ENCODE assay signal across 19 cellular contexts in the genomic region with DNA sequence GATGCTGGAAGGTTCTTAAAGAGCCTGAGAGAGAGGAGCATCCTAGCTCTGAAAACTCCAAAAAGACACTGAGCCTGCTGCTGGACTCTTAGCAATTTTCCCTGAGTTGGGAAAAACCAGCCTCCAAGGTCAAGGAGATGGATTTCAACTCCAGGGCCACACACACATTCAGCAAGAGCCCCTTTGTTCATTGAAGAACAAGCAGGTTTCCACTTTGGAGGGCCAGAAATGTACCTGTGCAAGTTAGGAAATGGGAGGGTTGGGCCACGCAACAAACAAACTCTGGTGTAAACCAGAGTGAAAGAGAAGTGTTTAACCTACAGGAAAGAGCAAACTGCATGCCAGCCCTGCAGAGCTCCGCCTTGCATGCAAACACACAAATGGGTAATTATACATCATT.
"Had no signal": no experiment of that assay in that cellular context is flagged by ENCODE, and none has a peak within 500 bp of the region (broad histone marks: within the 10 kb centered on the region; RNA-seq: fewer than 3 reads in every experiment).

No MANE protein-coding gene starts in this region.

- H3K4me3 Mint-ChIP-seq: effector memory CD8-positive, alpha-beta T cell; memory B cell; naive thymus-derived CD4-positive, alpha-beta T cell; nephron; neural progenitor cell; stimulated activated effector memory CD8-positive, alpha-beta T cell treated with anti-CD3 and anti-CD28 coated beads, Interleukin-12 subunit alpha, Interleukin-12 subunit beta, amount 100 ng/mL, for 72 hours had no signal

- H3K36me3 Mint-ChIP-seq: memory B cell; neural progenitor cell; stimulated activated effector memory CD8-positive, alpha-beta T cell treated with anti-CD3 and anti-CD28 coated beads, Interleukin-12 subunit alpha, Interleukin-12 subunit beta, amount 100 ng/mL, for 72 hours had no signal

- ATAC-seq: effector memory CD8-positive, alpha-beta T cell; gastrocnemius medialis; left ventricle myocardium superior; lower lobe of right lung; naive thymus-derived CD4-positive, alpha-beta T cell; right cardiac atrium; stimulated activated effector memory CD8-positive, alpha-beta T cell treated with anti-CD3 and anti-CD28 coated beads, Interleukin-12 subunit alpha, Interleukin-12 subunit beta, amount 100 ng/mL, for 72 hours; upper lobe of right lung had no signal

- DNase-seq: dermis blood vessel endothelial cell; effector memory CD8-positive, alpha-beta T cell; foreskin fibroblast; gastrocnemius medialis; left ventricle myocardium superior; lower lobe of right lung; midbrain; naive thymus-derived CD4-positive, alpha-beta T cell; right cardiac atrium; sigmoid colon; stimulated activated CD4-positive, alpha-beta T cell treated with anti-CD3 and anti-CD28 coated beads, Interleukin-2, amount 100 ng/mL, for 24 hours; stimulated activated CD4-positive, alpha-beta T cell treated with anti-CD3 and anti-CD28 coated beads, Interleukin-4, amount 100 ng/mL, for 24 hours; stimulated activated naive CD4-positive, alpha-beta T cell treated with Interleukin-2 at 50 U/mL for 16 hours; upper lobe of right lung; uterus had no signal

- H3K4me1 Mint-ChIP-seq: memory B cell; neural progenitor cell; stimulated activated effector memory CD8-positive, alpha-beta T cell treated with anti-CD3 and anti-CD28 coated beads, Interleukin-12 subunit alpha, Interleukin-12 subunit beta, amount 100 ng/mL, for 72 hours had no signal

- H3K27ac Mint-ChIP-seq: effector memory CD8-positive, alpha-beta T cell; memory B cell; naive thymus-derived CD4-positive, alpha-beta T cell; nephron; neural progenitor cell; stimulated activated effector memory CD8-positive, alpha-beta T cell treated with anti-CD3 and anti-CD28 coated beads, Interleukin-12 subunit alpha, Interleukin-12 subunit beta, amount 100 ng/mL, for 72 hours had no signal

- H3K9me3 Mint-ChIP-seq: effector memory CD8-positive, alpha-beta T cell; memory B cell; nephron; stimulated activated effector memory CD8-positive, alpha-beta T cell treated with anti-CD3 and anti-CD28 coated beads, Interleukin-12 subunit alpha, Interleukin-12 subunit beta, amount 100 ng/mL, for 72 hours had no signal
